Comparison of ENCODE assay signal across 8 cellular contexts in the genomic region with DNA sequence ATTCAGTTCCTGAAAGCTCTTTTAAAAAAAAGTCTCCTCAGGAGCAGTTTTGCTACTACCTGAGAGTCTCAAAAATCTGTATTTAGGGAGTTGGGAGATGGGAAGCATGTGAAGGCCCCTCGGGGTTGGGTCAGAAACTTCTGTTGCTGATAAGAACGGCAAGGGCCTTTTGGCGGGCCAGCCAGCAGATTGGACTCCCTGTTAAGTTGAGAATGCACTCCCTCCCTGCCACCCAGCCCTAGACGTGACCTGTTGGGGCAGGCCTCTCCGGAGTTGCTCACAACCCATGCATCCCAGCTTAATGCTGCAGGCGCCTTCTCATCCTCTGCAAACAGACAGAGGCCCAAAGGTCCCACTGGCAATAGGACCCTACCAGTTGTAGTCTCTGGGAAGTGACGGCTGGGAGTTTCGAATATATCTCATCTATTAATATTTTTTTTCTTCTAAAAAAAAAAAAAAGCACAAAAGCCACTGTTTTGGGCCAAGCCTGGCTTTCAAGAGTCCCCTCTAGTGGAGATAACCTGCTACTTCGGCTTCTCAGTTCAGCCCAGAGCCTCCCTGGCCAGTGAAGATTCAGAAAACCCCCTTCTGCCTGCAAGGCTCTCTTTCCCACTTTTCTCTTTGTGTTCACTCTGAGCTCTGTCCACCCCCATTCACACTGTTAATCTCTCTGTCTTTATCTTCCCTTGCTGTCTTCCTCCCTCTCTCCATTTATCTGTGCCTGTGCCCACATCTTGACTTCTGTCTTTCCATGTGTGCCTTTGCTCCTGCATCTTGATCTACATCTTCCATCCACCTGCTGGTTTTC. TPM values are rescaled to one million over a fixed set of nuclear protein-coding genes. Genes with fewer than 3 reads are reported as not detected.
DNase-seq lines count a peak whose midpoint lies in the region; ATAC-seq and TF ChIP-seq lines count a peak whose summit lies in the region.

No MANE protein-coding gene starts in this region.

- CTCF ChIA-PET in OCI-LY7 (lab: Charles Lee; ENCODE audit: unreplicated experiment), result no interaction called here
- CTCF ChIA-PET in activated naive CD4-positive, alpha-beta T cell treated with anti-CD3 and anti-CD28 coated beads for 36 hours (lab: Charles Lee), result interaction anchor here (0.6 to 8.4 kb wide), 7 partner anchors 9 to 216 kb away, joined by 3 to 72 read pairs (median 4); no protein-coding TSS in a partner anchor

- no peak overlapping the region for H3K27ac ChIP-seq in OCI-LY7 (ENCODE audit: low read depth, low read length, poor library complexity, severe bottlenecking)

- no peaks in the 10 kb centered on the region for H3K9me2 ChIP-seq in OCI-LY7 (ENCODE audit: insufficient read depth, low read length)

- H3K27me3 Mint-ChIP-seq in effector memory CD8-positive, alpha-beta T cell, result peaks cover 54 to 86% of the 10 kb centered on the region in 2 donors
- peaks cover 16% of the 10 kb centered on the region for H3K27me3 Mint-ChIP-seq in mesothelial cell of epicardium (ENCODE audit: low read depth)
- peaks cover 43% of the 10 kb centered on the region for H3K27me3 Mint-ChIP-seq in activated naive CD4-positive, alpha-beta T cell treated with anti-CD3 and anti-CD28 coated beads for 36 hours (ENCODE audit: low read depth)

- H3K9me3 Mint-ChIP-seq in effector memory CD8-positive, alpha-beta T cell, result no peaks in the 10 kb centered on the region
- H3K9me3 Mint-ChIP-seq in mesothelial cell of epicardium, result no peaks in the 10 kb centered on the region
- H3K9me3 Mint-ChIP-seq in activated naive CD4-positive, alpha-beta T cell treated with anti-CD3 and anti-CD28 coated beads for 36 hours, result no peaks in the 10 kb centered on the region

- DNase-seq in DMS53 treated with DMSO at 0.1 percent for 48 hours (lab: John Stamatoyannopoulos, UW; ENCODE audit: unreplicated experiment) (peak; percentile 60), OCI-LY7 (ENCODE audit: low spot score) (peak; percentile 23), mesothelial cell of epicardium (ENCODE audit: low spot score in 2 of 2, unreplicated experiment in 2 of 2) (no peak), NCI-H1048 (lab: John Stamatoyannopoulos, UW) (no peak)
- no peak for DNase-seq in effector memory CD8-positive, alpha-beta T cell
- no peak for DNase-seq in activated naive CD4-positive, alpha-beta T cell treated with anti-CD3 and anti-CD28 coated beads for 36 hours

- H2AFZ ChIP-seq in OCI-LY7 (ENCODE audit: low read length), result no peak overlapping the region

- H3K27ac Mint-ChIP-seq in effector memory CD8-positive, alpha-beta T cell, result no peak overlapping the region
- no peak overlapping the region for H3K27ac Mint-ChIP-seq in mesothelial cell of epicardium
- no peak overlapping the region for H3K27ac Mint-ChIP-seq in activated naive CD4-positive, alpha-beta T cell treated with anti-CD3 and anti-CD28 coated beads for 36 hours

- TF ChIP-seq CTCF in OCI-LY7 (conservative IDR thresholded peaks at IDR 0.05; ENCODE audit: low read length) (peak; percentile 71), mesothelial cell of epicardium (IDR thresholded peaks at IDR 0.05; ENCODE audit: unreplicated experiment) (peak; percentile 77)

- intact Hi-C loops in OCI-LY7 (cut with micrococcal nuclease; ENCODE audit: unreplicated experiment), result no loop called here
- intact Hi-C loops in activated naive CD4-positive, alpha-beta T cell treated with anti-CD3 and anti-CD28 coated beads for 36 hours (cut with micrococcal nuclease), result no loop called here

- H3K9me3 ChIP-seq in OCI-LY7 (ENCODE audit: low read length), result no peaks in the 10 kb centered on the region

- H3K4me2 ChIP-seq in OCI-LY7 (ENCODE audit: low read length), result no peak overlapping the region

- no peaks in the 10 kb centered on the region for H3K79me2 ChIP-seq in OCI-LY7 (ENCODE audit: insufficient read depth, low read depth, low read length)

- ATAC-seq in HG02678 (IDR thresholded peaks at IDR 0.05; ENCODE audit: unreplicated experiment) (peak; percentile 39), HG03571 (IDR thresholded peaks at IDR 0.05; ENCODE audit: unreplicated experiment) (no peak)
- peak; percentile 41 for ATAC-seq in effector memory CD8-positive, alpha-beta T cell (replicated peaks)

- H3K36me3 Mint-ChIP-seq in effector memory CD8-positive, alpha-beta T cell (ENCODE audit: insufficient read depth), result no peaks in the 10 kb centered on the region
- no peaks in the 10 kb centered on the region for H3K36me3 Mint-ChIP-seq in mesothelial cell of epicardium
- H3K36me3 Mint-ChIP-seq in activated naive CD4-positive, alpha-beta T cell treated with anti-CD3 and anti-CD28 coated beads for 36 hours (ENCODE audit: low read depth), result no peaks in the 10 kb centered on the region

- no peaks in the 10 kb centered on the region for H4K20me1 ChIP-seq in OCI-LY7 (ENCODE audit: insufficient read depth, low read length)

- H3K4me3 ChIP-seq in OCI-LY7 (ENCODE audit: low read depth, low read length, poor library complexity, severe bottlenecking), result no peak overlapping the region

- H3K36me3 ChIP-seq in OCI-LY7 (ENCODE audit: insufficient read depth, low read length), result no peaks in the 10 kb centered on the region

- H3K4me3 Mint-ChIP-seq in effector memory CD8-positive, alpha-beta T cell, result no peak overlapping the region
- no peak overlapping the region for H3K4me3 Mint-ChIP-seq in mesothelial cell of epicardium
- H3K4me3 Mint-ChIP-seq in activated naive CD4-positive, alpha-beta T cell treated with anti-CD3 and anti-CD28 coated beads for 36 hours, result no peak overlapping the region

- POLR2A ChIA-PET in OCI-LY7 (lab: Charles Lee), result no interaction called here

- H3K4me1 Mint-ChIP-seq in effector memory CD8-positive, alpha-beta T cell (ENCODE audit: low read depth in 2 of 2), result peaks cover 10 to 12% of the 10 kb centered on the region in 2 donors
- H3K4me1 Mint-ChIP-seq in mesothelial cell of epicardium, result peaks cover 63% of the 10 kb centered on the region
- H3K4me1 Mint-ChIP-seq in activated naive CD4-positive, alpha-beta T cell treated with anti-CD3 and anti-CD28 coated beads for 36 hours (ENCODE audit: low read depth), result peaks cover 11% of the 10 kb centered on the region

- no TSS peak for BruUV-seq in OCI-LY7 (replicated peaks; lab: Mats Ljungman, UMichigan)

- peaks cover 4% of the 10 kb centered on the region for H3K4me1 ChIP-seq in OCI-LY7 (ENCODE audit: insufficient read depth, low read length, poor library complexity, severe bottlenecking)

RNA-seq across cellular contexts. Expression of gene PLXNA2, which starts 5.3 kb away (rescaled TPM):
- total RNA-seq in OCI-LY7 (2014; rRNA removed; shearing (Covaris generic)), result not detected in 2 replicates
- total RNA-seq in OCI-LY7 (2022) (0.20 and 0.23 TPM in 2 replicates), mesothelial cell of epicardium (13.2 to 16.5 TPM (median 14.7 TPM) in 3 replicates)
- under 1 TPM; 0.26 to 0.35 TPM for total RNA-seq in activated naive CD4-positive, alpha-beta T cell treated with anti-CD3 and anti-CD28 coated beads for 36 hours

Comparison
In these comparisons a context has a peak if more than half of its experiments do, and no peak if none do; other contexts are left out.
1. DNase-seq: peak in DMS53 treated with DMSO at 0.1 percent for 48 hours (single experiment) and OCI-LY7 (single experiment); none in effector memory CD8-positive, alpha-beta T cell (0 of 3), mesothelial cell of epicardium (0 of 2), activated naive CD4-positive, alpha-beta T cell treated with anti-CD3 and anti-CD28 coated beads for 36 hours (single experiment) and NCI-H1048 (single experiment).
2. RNA of gene PLXNA2, which starts 5.3 kb away (total RNA-seq): 13.2 to 16.5 TPM in mesothelial cell of epicardium; 0.26 to 0.35 TPM in activated naive CD4-positive, alpha-beta T cell treated with anti-CD3 and anti-CD28 coated beads for 36 hours and 0.20 to 0.23 TPM in OCI-LY7; every median in the first group is over 10 times any median in the second.